9 cellular contexts compared by ENCODE assay signal in genomic region chr1:2050482-2050792, GRCh38. TPM values are rescaled to one million over a fixed set of nuclear protein-coding genes. Genes with fewer than 3 reads are reported as not detected.
DNase-seq lines count a peak whose midpoint lies in the region; ATAC-seq and TF ChIP-seq lines count a peak whose summit lies in the region.
"Had no signal": no experiment of that assay in that cellular context is flagged by ENCODE, and none has a peak within 500 bp of the region (broad histone marks: within the 10 kb centered on the region; RNA-seq: fewer than 3 reads in every experiment).

No MANE protein-coding gene starts in this region.

- CTCF ChIA-PET in Calu3 (lab: Charles Lee) = no interaction called here

- H3K4me3 ChIP-seq in LNCaP clone FGC (ENCODE audit: low read depth, low read length) = peak overlapping the region; percentile 80
- H3K4me3 ChIP-seq in dorsolateral prefrontal cortex = peak overlapping the region in 43 of 59 donors; percentile 3 to 62 (median 44)
- H3K4me3 ChIP-seq in MM.1S (ENCODE audit: low read length) = no peak overlapping the region

- no peaks in the 10 kb centered on the region for H4K20me1 ChIP-seq in MM.1S (ENCODE audit: insufficient read depth, low read length)

- no peak overlapping the region for H3K27ac Mint-ChIP-seq in Calu3 (ENCODE audit: unreplicated experiment)
- no peak overlapping the region for H3K27ac Mint-ChIP-seq in naive B cell

- TF ChIP-seq CTCF in Calu3 (IDR thresholded peaks at IDR 0.05; ENCODE audit: unreplicated experiment) = no peak
- no peak for TF ChIP-seq CTCF in LNCaP clone FGC (IDR thresholded peaks at IDR 0.05; ENCODE audit: control insufficient read depth, extremely low read depth, insufficient read depth)
- no peak for TF ChIP-seq CTCF in dorsolateral prefrontal cortex (IDR thresholded peaks at IDR 0.05 in 54 of 56, conservative IDR thresholded peaks at IDR 0.05 in 2 of 56; ENCODE audit: low read depth in 1 of 56, partially characterized antibody in 56 of 56)
- TF ChIP-seq CTCF in MM.1S (IDR thresholded peaks at IDR 0.05; ENCODE audit: low read length) = no peak

- no peaks in the 10 kb centered on the region for H3K9me2 ChIP-seq in MM.1S (replicated peaks; ENCODE audit: insufficient read depth, low read length)

- H3K27me3 Mint-ChIP-seq in Calu3 (ENCODE audit: unreplicated experiment) (peaks cover 7% of the 10 kb centered on the region), naive B cell (peaks cover 3 to 32% (median 15%) of the 10 kb centered on the region in 3 donors)

- H3K4me3 Mint-ChIP-seq in Calu3 (ENCODE audit: low read depth, unreplicated experiment) (peak overlapping the region; percentile 81), naive B cell (peak overlapping the region in 7 of 8 donors; percentile 51 to 87 (median 79))

- no peak for DNase-seq in Calu3
- DNase-seq in LNCaP clone FGC (ENCODE audit: low read depth) = no peak
- DNase-seq in dorsolateral prefrontal cortex = no peak
- DNase-seq in naive B cell = no peak
- no peak for DNase-seq in hepatic stellate cell (ENCODE audit: low spot score)
- DNase-seq in MM.1S = no peak
- no peak for DNase-seq in NCI-H345 treated with DMSO at 0.1 percent for 48 hours (lab: John Stamatoyannopoulos, UW; ENCODE audit: unreplicated experiment)

- H2AFZ ChIP-seq in MM.1S (ENCODE audit: low read length) = no peak overlapping the region

- H3K4me1 ChIP-seq in MM.1S (ENCODE audit: low read length) = no peaks in the 10 kb centered on the region

- peak; percentile 24 to 29 for ATAC-seq in naive B cell (ENCODE audit: low read depth in 2 of 2)
- no peak for ATAC-seq in HG03442 (IDR thresholded peaks at IDR 0.05; ENCODE audit: unreplicated experiment)

- BruUV-seq in Calu3 (replicated peaks; lab: Mats Ljungman, UMichigan) = no TSS peak

- H3K9me3 ChIP-seq in MM.1S (replicated peaks; ENCODE audit: insufficient read depth, low read length) = no peaks in the 10 kb centered on the region

- peaks cover 17% of the 10 kb centered on the region for H3K4me1 Mint-ChIP-seq in Calu3 (ENCODE audit: low read depth, unreplicated experiment)
- H3K4me1 Mint-ChIP-seq in naive B cell = peaks cover 27 to 46% (median 28%) of the 10 kb centered on the region in 3 donors

- peaks cover 0 to 51% (median 35%) of the 10 kb centered on the region in 45 donors for H3K27me3 ChIP-seq in dorsolateral prefrontal cortex
- peaks cover 83% of the 10 kb centered on the region for H3K27me3 ChIP-seq in MM.1S (replicated peaks; ENCODE audit: insufficient read depth, low read length)

- peaks cover 34% of the 10 kb centered on the region for H3K36me3 Mint-ChIP-seq in Calu3 (ENCODE audit: insufficient read depth, unreplicated experiment)
- H3K36me3 Mint-ChIP-seq in naive B cell = no peaks in the 10 kb centered on the region

- H3K79me2 ChIP-seq in MM.1S (ENCODE audit: low read length) = no peaks in the 10 kb centered on the region

- no peak overlapping the region for H3K4me2 ChIP-seq in MM.1S (ENCODE audit: low read depth, low read length)

- H3F3A ChIP-seq in MM.1S (ENCODE audit: insufficient read depth, low read length) = no peaks in the 10 kb centered on the region

- H3K9me3 Mint-ChIP-seq in Calu3 (ENCODE audit: low read depth, unreplicated experiment) = no peaks in the 10 kb centered on the region
- no peaks in the 10 kb centered on the region for H3K9me3 Mint-ChIP-seq in naive B cell

- H3K27ac ChIP-seq in dorsolateral prefrontal cortex (peak overlapping the region in 1 of 59 donors; percentile 37), MM.1S (ENCODE audit: low read length) (no peak overlapping the region)

- no peaks in the 10 kb centered on the region for H3K36me3 ChIP-seq in MM.1S (replicated peaks; ENCODE audit: insufficient read depth, low read length)

- intact Hi-C loops in Calu3 (cut with micrococcal nuclease; ENCODE audit: unreplicated experiment) (no loop called here), dorsolateral prefrontal cortex (cut with DNase I) (no loop called here)

- no peak overlapping the region for H3K9ac ChIP-seq in MM.1S (ENCODE audit: low read length)

RNA-seq across cellular contexts. Expression of gene PRKCZ, which starts 0.2 kb away (rescaled TPM):
- total RNA-seq in Calu3 (2022) = 26.0 and 27.4 TPM in 2 replicates
- 100 to 1,000 TPM; 113 to 225 (median 176) TPM for total RNA-seq in dorsolateral prefrontal cortex
- 10 to 100 TPM in 2 of 6 donors, 1 to 10 TPM in 4; 5.7 to 12.4 (median 9.3) TPM for polyA plus RNA-seq in naive B cell (ENCODE audit: low read depth in 6 of 6)

RNA-seq across cellular contexts. Expression of gene GABRD, which starts 31.3 kb away (rescaled TPM):
- total RNA-seq in Calu3 (2022) (0.81 TPM in 1 of 2 replicates, not detected in the other), dorsolateral prefrontal cortex (100 to 1,000 TPM in 62 of 120 experiments, 10 to 100 TPM in 58; 24.7 to 182 (median 102) TPM)
- polyA plus RNA-seq in naive B cell (ENCODE audit: low read depth in 6 of 6) = not detected
- total RNA-seq: NCI-H460 had no signal

RNA-seq across cellular contexts. Expression of gene CFAP74, which starts 46.9 kb away (rescaled TPM):
- total RNA-seq in Calu3 (2022) = not detected in 2 replicates
- total RNA-seq in dorsolateral prefrontal cortex = 10 to 100 TPM in 85 of 120 experiments, 1 to 10 TPM in 35; 3.1 to 23.8 (median 12.0) TPM
- polyA plus RNA-seq in naive B cell (ENCODE audit: low read depth in 6 of 6) = not detected
- total RNA-seq: NCI-H460 had no signal

Comparison
In these comparisons a context has a peak if more than half of its experiments do, and no peak if none do; other contexts are left out.
1. RNA of gene GABRD, which starts 31.3 kb away (total RNA-seq): 24.7 to 182 TPM in dorsolateral prefrontal cortex; 0.81 TPM in Calu3; every median in the first group is over 10 times any median in the second.